2 cellular contexts compared by ENCODE assay signal in the genomic region with DNA sequence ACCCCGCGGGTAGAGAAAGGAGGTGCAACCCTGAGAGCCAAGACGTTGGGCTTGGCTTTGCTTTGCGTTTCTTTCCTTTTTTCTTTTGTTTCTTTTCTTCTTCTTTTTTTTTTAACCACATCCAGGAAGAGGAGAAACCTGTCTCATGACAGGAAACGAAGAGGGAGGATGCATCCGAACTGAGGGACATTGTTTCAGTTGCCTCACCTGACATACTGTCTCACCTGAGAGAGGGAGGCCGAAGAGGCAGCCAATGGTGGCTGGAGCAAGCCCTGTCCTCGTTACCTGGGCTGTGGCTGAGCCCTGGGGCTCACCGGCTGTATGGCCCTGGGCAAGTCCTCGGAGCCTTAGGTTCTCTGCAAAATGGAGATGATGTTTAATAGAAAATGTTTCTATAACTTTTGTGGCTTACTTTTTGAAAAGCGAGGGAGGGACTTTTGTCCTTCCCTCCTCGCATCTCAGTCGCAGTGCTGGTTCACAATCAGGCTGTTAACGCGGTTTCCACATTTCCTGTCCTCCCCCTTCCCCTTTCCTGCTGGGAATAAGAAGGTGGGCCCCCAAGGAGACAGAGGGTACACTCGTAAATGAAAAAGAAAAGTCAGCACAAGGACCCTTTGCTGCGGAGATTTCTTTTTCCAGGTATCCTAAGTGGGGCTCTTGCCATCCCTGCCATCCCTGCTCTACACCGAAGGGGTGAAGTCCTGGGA.
TF ChIP-seq lines count a peak whose summit lies in the region.

No MANE protein-coding gene starts in this region.

TF ChIP-seq in SK-N-SH, 30 proteins besides CTCF, POLR2A, EP300 and RAD21 (continued from another document):
- no peak for TF ChIP-seq FOSL2 (IDR thresholded peaks at IDR 0.05; ENCODE audit: borderline replicate concordance, low read depth)
- TF ChIP-seq POLR2AphosphoS5 (IDR thresholded peaks at IDR 0.05; ENCODE audit: low read depth, low read length) = no peak
- TF ChIP-seq GATA2 (CRISPR knock-in tag; IDR thresholded peaks at IDR 0.05) = no peak
- TF ChIP-seq, protein P1, sequence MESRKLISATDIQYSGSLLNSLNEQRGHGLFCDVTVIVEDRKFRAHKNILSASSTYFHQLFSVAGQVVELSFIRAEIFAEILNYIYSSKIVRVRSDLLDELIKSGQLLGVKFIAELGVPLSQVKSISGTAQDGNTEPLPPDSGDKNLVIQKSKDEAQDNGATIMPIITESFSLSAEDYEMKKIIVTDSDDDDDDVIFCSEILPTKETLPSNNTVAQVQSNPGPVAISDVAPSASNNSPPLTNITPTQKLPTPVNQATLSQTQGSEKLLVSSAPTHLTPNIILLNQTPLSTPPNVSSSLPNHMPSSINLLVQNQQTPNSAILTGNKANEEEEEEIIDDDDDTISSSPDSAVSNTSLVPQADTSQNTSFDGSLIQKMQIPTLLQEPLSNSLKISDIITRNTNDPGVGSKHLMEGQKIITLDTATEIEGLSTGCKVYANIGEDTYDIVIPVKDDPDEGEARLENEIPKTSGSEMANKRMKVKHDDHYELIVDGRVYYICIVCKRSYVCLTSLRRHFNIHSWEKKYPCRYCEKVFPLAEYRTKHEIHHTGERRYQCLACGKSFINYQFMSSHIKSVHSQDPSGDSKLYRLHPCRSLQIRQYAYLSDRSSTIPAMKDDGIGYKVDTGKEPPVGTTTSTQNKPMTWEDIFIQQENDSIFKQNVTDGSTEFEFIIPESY (IDR thresholded peaks at IDR 0.05; ENCODE audit: borderline replicate concordance, low read depth) = no peak
- TF ChIP-seq, protein P2, sequence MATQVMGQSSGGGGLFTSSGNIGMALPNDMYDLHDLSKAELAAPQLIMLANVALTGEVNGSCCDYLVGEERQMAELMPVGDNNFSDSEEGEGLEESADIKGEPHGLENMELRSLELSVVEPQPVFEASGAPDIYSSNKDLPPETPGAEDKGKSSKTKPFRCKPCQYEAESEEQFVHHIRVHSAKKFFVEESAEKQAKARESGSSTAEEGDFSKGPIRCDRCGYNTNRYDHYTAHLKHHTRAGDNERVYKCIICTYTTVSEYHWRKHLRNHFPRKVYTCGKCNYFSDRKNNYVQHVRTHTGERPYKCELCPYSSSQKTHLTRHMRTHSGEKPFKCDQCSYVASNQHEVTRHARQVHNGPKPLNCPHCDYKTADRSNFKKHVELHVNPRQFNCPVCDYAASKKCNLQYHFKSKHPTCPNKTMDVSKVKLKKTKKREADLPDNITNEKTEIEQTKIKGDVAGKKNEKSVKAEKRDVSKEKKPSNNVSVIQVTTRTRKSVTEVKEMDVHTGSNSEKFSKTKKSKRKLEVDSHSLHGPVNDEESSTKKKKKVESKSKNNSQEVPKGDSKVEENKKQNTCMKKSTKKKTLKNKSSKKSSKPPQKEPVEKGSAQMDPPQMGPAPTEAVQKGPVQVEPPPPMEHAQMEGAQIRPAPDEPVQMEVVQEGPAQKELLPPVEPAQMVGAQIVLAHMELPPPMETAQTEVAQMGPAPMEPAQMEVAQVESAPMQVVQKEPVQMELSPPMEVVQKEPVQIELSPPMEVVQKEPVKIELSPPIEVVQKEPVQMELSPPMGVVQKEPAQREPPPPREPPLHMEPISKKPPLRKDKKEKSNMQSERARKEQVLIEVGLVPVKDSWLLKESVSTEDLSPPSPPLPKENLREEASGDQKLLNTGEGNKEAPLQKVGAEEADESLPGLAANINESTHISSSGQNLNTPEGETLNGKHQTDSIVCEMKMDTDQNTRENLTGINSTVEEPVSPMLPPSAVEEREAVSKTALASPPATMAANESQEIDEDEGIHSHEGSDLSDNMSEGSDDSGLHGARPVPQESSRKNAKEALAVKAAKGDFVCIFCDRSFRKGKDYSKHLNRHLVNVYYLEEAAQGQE (IDR thresholded peaks at IDR 0.05; ENCODE audit: low read depth, low read length) = no peak
- TF ChIP-seq MXI1 (IDR thresholded peaks at IDR 0.05; ENCODE audit: low read depth, low read length) = no peak

TF ChIP-seq in SK-N-SH treated with all-trans-retinoic acid at 6 μM for 48 hours, 23 proteins besides CTCF, POLR2A, EP300 and RAD21 (continued from another document):
- TF ChIP-seq, protein P3, sequence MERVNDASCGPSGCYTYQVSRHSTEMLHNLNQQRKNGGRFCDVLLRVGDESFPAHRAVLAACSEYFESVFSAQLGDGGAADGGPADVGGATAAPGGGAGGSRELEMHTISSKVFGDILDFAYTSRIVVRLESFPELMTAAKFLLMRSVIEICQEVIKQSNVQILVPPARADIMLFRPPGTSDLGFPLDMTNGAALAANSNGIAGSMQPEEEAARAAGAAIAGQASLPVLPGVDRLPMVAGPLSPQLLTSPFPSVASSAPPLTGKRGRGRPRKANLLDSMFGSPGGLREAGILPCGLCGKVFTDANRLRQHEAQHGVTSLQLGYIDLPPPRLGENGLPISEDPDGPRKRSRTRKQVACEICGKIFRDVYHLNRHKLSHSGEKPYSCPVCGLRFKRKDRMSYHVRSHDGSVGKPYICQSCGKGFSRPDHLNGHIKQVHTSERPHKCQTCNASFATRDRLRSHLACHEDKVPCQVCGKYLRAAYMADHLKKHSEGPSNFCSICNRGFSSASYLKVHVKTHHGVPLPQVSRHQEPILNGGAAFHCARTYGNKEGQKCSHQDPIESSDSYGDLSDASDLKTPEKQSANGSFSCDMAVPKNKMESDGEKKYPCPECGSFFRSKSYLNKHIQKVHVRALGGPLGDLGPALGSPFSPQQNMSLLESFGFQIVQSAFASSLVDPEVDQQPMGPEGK (CRISPR knock-in tag; IDR thresholded peaks at IDR 0.05; ENCODE audit: borderline replicate concordance) = no peak
- TF ChIP-seq TOX (CRISPR knock-in tag; IDR thresholded peaks at IDR 0.05; ENCODE audit: borderline replicate concordance) (no peak), CSDC2 (CRISPR knock-in tag; IDR thresholded peaks at IDR 0.05) (no peak), ESRRG (CRISPR knock-in tag; IDR thresholded peaks at IDR 0.05) (no peak)
